ENCODE assay signal across 2 cellular contexts in genomic region chr1:204712718-204713430, GRCh38.
TF ChIP-seq lines count a peak whose summit lies in the region.

No MANE protein-coding gene starts in this region.

TF ChIP-seq in GM23338, 12 proteins besides CTCF, POLR2A, EP300 and RAD21:
- no peak for TF ChIP-seq ZNF462 (CRISPR knock-in tag; IDR thresholded peaks at IDR 0.05)
- no peak for TF ChIP-seq JUNB (IDR thresholded peaks at IDR 0.05; ENCODE audit: unreplicated experiment)
- TF ChIP-seq ZNF114 (CRISPR knock-in tag; IDR thresholded peaks at IDR 0.05), result no peak
- no peak for TF ChIP-seq ZNF331 (CRISPR knock-in tag; IDR thresholded peaks at IDR 0.05; ENCODE audit: low read depth)

TF ChIP-seq in GM12878, 131 proteins besides CTCF, POLR2A, EP300 and RAD21:
- TF ChIP-seq ZNF24 (IDR thresholded peaks at IDR 0.05) (peak; percentile 79), SMARCA5 (IDR thresholded peaks at IDR 0.05) (no peak)
